Comparison of ENCODE assay signal across 16 cellular contexts in genomic region chrX:16819634-16820033, GRCh38. TPM values are rescaled to one million over a fixed set of nuclear protein-coding genes. Genes with fewer than 3 reads are reported as not detected.
A peak's percentile ranks its signal among the peaks of the same experiment; 100 is the strongest.
DNase-seq lines count a peak whose midpoint lies in the region; ATAC-seq, FAIRE-seq and TF ChIP-seq lines count a peak whose summit lies in the region.
"Had no signal": no experiment of that assay in that cellular context is flagged by ENCODE, and none has a peak within 500 bp of the region (broad histone marks: within the 10 kb centered on the region; RNA-seq: fewer than 3 reads in every experiment).

No MANE protein-coding gene starts in this region.

- no peak overlapping the region for H3K4me3 ChIP-seq in A549
- no peak overlapping the region for H3K4me3 ChIP-seq in hepatocyte
- no peak overlapping the region for H3K4me3 ChIP-seq in small intestine (ENCODE audit: low read depth in 1 of 2, low read length in 2 of 2)
- H3K4me3 ChIP-seq: BLaER1 treated with 17β-estradiol and CSF1 and Interleukin-3, amounts not matched to agents 10 nM and 100 nM; GM12878; HAP-1 had no signal

- H3K27ac ChIP-seq in A549 (no peak overlapping the region), VCaP (peak overlapping the region; percentile 48), hepatocyte (peak overlapping the region; percentile 22), small intestine (ENCODE audit: low read depth in 1 of 2, low read length in 1 of 2) (no peak overlapping the region)
- H3K27ac ChIP-seq: BLaER1 treated with 17β-estradiol and CSF1 and Interleukin-3, amounts not matched to agents 10 nM and 100 nM had no signal

- no peak overlapping the region for H3K4me2 ChIP-seq in A549
- peak overlapping the region; percentile 22 for H3K4me2 ChIP-seq in hepatocyte
- H3K4me2 ChIP-seq: BLaER1 treated with 17β-estradiol and CSF1 and Interleukin-3, amounts not matched to agents 10 nM and 100 nM had no signal

- FAIRE-seq in A549 (lab: Jason Lieb, UNC) (peak; percentile 46), small intestine (lab: Jason Lieb, UNC) (no peak), urothelium cell line (lab: Jason Lieb, UNC) (no peak)
- FAIRE-seq: GM12878 had no signal

- no peak for ATAC-seq in A549
- ATAC-seq in HG03469 (IDR thresholded peaks at IDR 0.05; ENCODE audit: unreplicated experiment): no peak
- ATAC-seq: GM12878 had no signal

- TF ChIP-seq CTCF in A549 (IDR thresholded peaks at IDR 0.05) (no peak), VCaP (conservative IDR thresholded peaks at IDR 0.05) (no peak), hepatocyte (IDR thresholded peaks at IDR 0.05; ENCODE audit: poor library complexity) (no peak)

- no peaks in the 10 kb centered on the region for H3K9me2 ChIP-seq in hepatocyte (replicated peaks; ENCODE audit: insufficient read depth)

- DNase-seq in A549 (ENCODE audit: low read depth in 1 of 2, low spot score in 1 of 2) (no peak), hepatocyte (ENCODE audit: low spot score) (no peak), small intestine (peak; percentile 69), NCI-H2107 (lab: John Stamatoyannopoulos, UW) (no peak), urothelium cell line (ENCODE audit: low spot score) (no peak), mesenteric fat pad (ENCODE audit: low spot score) (no peak)
- DNase-seq: 8988T; ACHN; CD4-positive, CD25-positive, alpha-beta regulatory T cell; DMS79; GOT3 had no signal

- H3K36me3 ChIP-seq in hepatocyte (replicated peaks; ENCODE audit: insufficient read depth, low read depth): peaks cover 3% of the 10 kb centered on the region
- peaks cover 0 to 4% of the 10 kb centered on the region in 2 donors for H3K36me3 ChIP-seq in small intestine (ENCODE audit: control insufficient read depth in 2 of 2, insufficient read depth in 2 of 2, low read length in 2 of 2)

- TF ChIP-seq EP300 in A549 (IDR thresholded peaks at IDR 0.05): no peak

- CTCF ChIA-PET in A549 (lab: Yijun Ruan, JAX): interaction anchor here (2.3 to 2.8 kb wide), 2 partner anchors 10 to 227 kb away, joined by 7 to 9 read pairs; no protein-coding TSS in a partner anchor

- H3K4me1 ChIP-seq in A549 (peaks cover 8% of the 10 kb centered on the region; the same call in 2 of the 3 replicates), hepatocyte (ENCODE audit: insufficient read depth) (peaks cover 5% of the 10 kb centered on the region), small intestine (ENCODE audit: control insufficient read depth in 2 of 2, insufficient read depth in 1 of 2, low read depth in 1 of 2, low read length in 1 of 2) (no peaks in the 10 kb centered on the region)
- H3K4me1 ChIP-seq: BLaER1 treated with 17β-estradiol and CSF1 and Interleukin-3, amounts not matched to agents 10 nM and 100 nM had no signal

- H2AFZ ChIP-seq in hepatocyte: no peak overlapping the region

- WGBS in A549 (ENCODE audit: missing lambda C conversion rate): 54% methylated on average over 5 of the region's 5 CpGs
- WGBS in hepatocyte (ENCODE audit: low lambda C conversion rate, missing lambda C conversion rate): 65% methylated on average over 5 of the region's 5 CpGs
- 25 to 55% (median 43%) methylated on average over 5 of the region's 5 CpGs for WGBS in small intestine, 3 donors

- peaks cover 25% of the 10 kb centered on the region for H3K79me2 ChIP-seq in hepatocyte

- TF ChIP-seq RAD21 in A549 (conservative IDR thresholded peaks at IDR 0.05 in 1 of 2, IDR thresholded peaks at IDR 0.05 in 1 of 2): no peak

- POLR2A ChIA-PET in A549 (lab: Yijun Ruan, JAX): no interaction called here

- H3K9me3 ChIP-seq in A549 (no peaks in the 10 kb centered on the region), hepatocyte (ENCODE audit: low read depth) (no peaks in the 10 kb centered on the region), small intestine (ENCODE audit: control insufficient read depth, low read depth) (no peaks in the 10 kb centered on the region)
- H3K9me3 ChIP-seq: BLaER1 treated with 17β-estradiol and CSF1 and Interleukin-3, amounts not matched to agents 10 nM and 100 nM; HAP-1 had no signal

- no peak for TF ChIP-seq POLR2A in A549 (IDR thresholded peaks at IDR 0.05; ENCODE audit: low read length)

- H3K27me3 ChIP-seq in hepatocyte (no peaks in the 10 kb centered on the region), small intestine (ENCODE audit: control insufficient read depth in 2 of 2, insufficient read depth in 2 of 2, low read length in 2 of 2) (no peaks in the 10 kb centered on the region)
- H3K27me3 ChIP-seq: BLaER1 treated with 17β-estradiol and CSF1 and Interleukin-3, amounts not matched to agents 10 nM and 100 nM had no signal

- H4K20me1 ChIP-seq in hepatocyte (ENCODE audit: insufficient read depth, poor library complexity, severe bottlenecking): no peaks in the 10 kb centered on the region

TF ChIP-seq in A549, 52 proteins besides CTCF, POLR2A, EP300 and RAD21:
- no peak for TF ChIP-seq MYC (IDR thresholded peaks at IDR 0.05; ENCODE audit: borderline replicate concordance, low read length)
- TF ChIP-seq CHD2 (IDR thresholded peaks at IDR 0.05; ENCODE audit: low read length, partially characterized antibody): no peak
- no peak for TF ChIP-seq RFX5 (IDR thresholded peaks at IDR 0.05)
- TF ChIP-seq RCOR1 (IDR thresholded peaks at IDR 0.05; ENCODE audit: low read depth, low read length): no peak

RNA-seq across cellular contexts. Expression of gene TXLNG, which starts 33.4 kb away (rescaled TPM):
- 30.8 and 36.8 TPM in 2 replicates for polyA plus RNA-seq in A549 (2011; rRNA removed)
- polyA plus RNA-seq in A549 (2012; cell fraction: cytosol; rRNA removed): 9.7 and 9.9 TPM in 2 replicates
- polyA plus RNA-seq in A549 (2012; cell fraction: nucleus; rRNA removed): 7.1 and 12.9 TPM in 2 replicates
- polyA plus RNA-seq in A549 (2017; fragmentation: RNase III; extraction: RNeasy Plus Mini Kit Qiagen cat#74134 plus additional on column Dnase treatment): 15.5 to 18.1 TPM (median 16.0 TPM) in 3 replicates
- polyA minus RNA-seq in A549 (2011; rRNA and poly(A)+ RNA removed): 8.1 and 8.4 TPM in 2 replicates
- 23.4 and 24.0 TPM in 2 replicates for total RNA-seq in hepatocyte
- polyA plus RNA-seq in hepatocyte: 9.7 and 11.4 TPM in 2 replicates
- polyA plus RNA-seq in small intestine: 1 to 10 TPM; 5.4 to 9.6 (median 8.9) TPM
- total RNA-seq in mesenteric fat pad: 25.6 TPM

RNA-seq across cellular contexts. Expression of gene RBBP7, which starts 50.5 kb away (rescaled TPM):
- 301 and 311 TPM in 2 replicates for polyA plus RNA-seq in A549 (2011; rRNA removed)
- 172 and 177 TPM in 2 replicates for polyA plus RNA-seq in A549 (2012; cell fraction: cytosol; rRNA removed)
- polyA plus RNA-seq in A549 (2012; cell fraction: nucleus; rRNA removed): 95.5 and 159 TPM in 2 replicates
- 222 to 232 TPM (median 232 TPM) in 3 replicates for polyA plus RNA-seq in A549 (2017; fragmentation: RNase III; extraction: RNeasy Plus Mini Kit Qiagen cat#74134 plus additional on column Dnase treatment)
- polyA minus RNA-seq in A549 (2011; rRNA and poly(A)+ RNA removed): 133 TPM in 2 replicates
- 170 and 185 TPM in 2 replicates for total RNA-seq in hepatocyte
- 260 and 263 TPM in 2 replicates for polyA plus RNA-seq in hepatocyte
- polyA plus RNA-seq in small intestine: 100 to 1,000 TPM in 1 of 3 donors, 10 to 100 TPM in 2; 50.5 to 113 (median 65.7) TPM
- total RNA-seq in mesenteric fat pad: 59.7 TPM

Comparison
In these comparisons a context has a peak if more than half of its experiments do, and no peak if none do; other contexts are left out.
1. H3K27ac ChIP-seq: peak in VCaP (single experiment) and hepatocyte (single experiment); none in A549 (0 of 2) and small intestine (0 of 2).